ENCODE assay signal across 22 cellular contexts in genomic region chr9:25224309-25224708, GRCh38.
DNase-seq lines count a peak whose midpoint lies in the region; ATAC-seq and TF ChIP-seq lines count a peak whose summit lies in the region.
"Had no signal": no experiment of that assay in that cellular context is flagged by ENCODE, and none has a peak within 500 bp of the region (broad histone marks: within the 10 kb centered on the region; RNA-seq: fewer than 3 reads in every experiment).

No MANE protein-coding gene starts in this region.

- H3K27me3 Mint-ChIP-seq in endothelial cell (ENCODE audit: unreplicated experiment) (peaks cover 4% of the 10 kb centered on the region), progenitor cell of endocrine pancreas (no peaks in the 10 kb centered on the region)
- no peaks in the 10 kb centered on the region for H3K27me3 Mint-ChIP-seq in stimulated activated naive CD8-positive, alpha-beta T cell treated with anti-CD3 and anti-CD28 coated beads, Interleukin-15, amount 100 ng/mL, for 72 hours
- H3K27me3 Mint-ChIP-seq in effector memory CD8-positive, alpha-beta T cell = no peaks in the 10 kb centered on the region
- H3K27me3 Mint-ChIP-seq: B cell; CD8-positive, alpha-beta memory T cell had no signal

- DNase-seq in DMS 273 (lab: John Stamatoyannopoulos, UW; ENCODE audit: unreplicated experiment) = peak; percentile 9
- DNase-seq in DMS 273 treated with DMSO at 0.1 percent for 48 hours (lab: John Stamatoyannopoulos, UW) = no peak
- peak; percentile 25 for DNase-seq in HT-29 (ENCODE audit: low spot score)
- no peak for DNase-seq in endothelial cell (ENCODE audit: low spot score)
- no peak for DNase-seq in progenitor cell of endocrine pancreas (ENCODE audit: low spot score, unreplicated experiment)
- no peak for DNase-seq in stimulated activated naive CD8-positive, alpha-beta T cell treated with anti-CD3 and anti-CD28 coated beads, Interleukin-15, amount 100 ng/mL, for 72 hours
- DNase-seq in left ventricle myocardium superior = no peak
- DNase-seq in effector memory CD8-positive, alpha-beta T cell = no peak
- DNase-seq: CD8-positive, alpha-beta memory T cell; DMS153; GM23248; NCI-H1092; NCI-H1417 treated with DMSO at 0.1 percent for 48 hours; NCI-H1694 treated with DMSO at 0.1 percent for 48 hours; NCI-H2081; NCI-H2171 treated with DMSO at 0.1 percent for 48 hours; NCI-H345; NCI-H510A treated with DMSO at 0.1 percent for 48 hours; NCI-H774 had no signal

- H3K27ac Mint-ChIP-seq in endothelial cell (ENCODE audit: unreplicated experiment) (no peak overlapping the region), progenitor cell of endocrine pancreas (no peak overlapping the region)
- H3K27ac Mint-ChIP-seq in stimulated activated naive CD8-positive, alpha-beta T cell treated with anti-CD3 and anti-CD28 coated beads, Interleukin-15, amount 100 ng/mL, for 72 hours = no peak overlapping the region
- no peak overlapping the region for H3K27ac Mint-ChIP-seq in effector memory CD8-positive, alpha-beta T cell
- H3K27ac Mint-ChIP-seq: B cell; CD14-positive monocyte; CD8-positive, alpha-beta memory T cell had no signal

- H3K9me3 Mint-ChIP-seq in endothelial cell (ENCODE audit: unreplicated experiment) = peaks cover 5% of the 10 kb centered on the region
- peaks cover 3% of the 10 kb centered on the region for H3K9me3 Mint-ChIP-seq in progenitor cell of endocrine pancreas (ENCODE audit: low read depth)
- H3K9me3 Mint-ChIP-seq in stimulated activated naive CD8-positive, alpha-beta T cell treated with anti-CD3 and anti-CD28 coated beads, Interleukin-15, amount 100 ng/mL, for 72 hours = peaks cover 5 to 9% of the 10 kb centered on the region in 2 donors
- peaks cover 0 to 8% of the 10 kb centered on the region in 2 donors for H3K9me3 Mint-ChIP-seq in effector memory CD8-positive, alpha-beta T cell

- ATAC-seq in stimulated activated naive CD8-positive, alpha-beta T cell treated with anti-CD3 and anti-CD28 coated beads, Interleukin-15, amount 100 ng/mL, for 72 hours = no peak
- no peak for ATAC-seq in left ventricle myocardium superior
- ATAC-seq in effector memory CD8-positive, alpha-beta T cell (replicated peaks) = no peak
- ATAC-seq: HCT116 had no signal

- H3K36me3 Mint-ChIP-seq in endothelial cell (ENCODE audit: low read depth, unreplicated experiment) (peaks cover 6% of the 10 kb centered on the region), progenitor cell of endocrine pancreas (ENCODE audit: insufficient read depth) (no peaks in the 10 kb centered on the region)
- no peaks in the 10 kb centered on the region for H3K36me3 Mint-ChIP-seq in effector memory CD8-positive, alpha-beta T cell (ENCODE audit: insufficient read depth)
- H3K36me3 Mint-ChIP-seq: CD14-positive monocyte; CD8-positive, alpha-beta memory T cell had no signal

- H3K4me3 Mint-ChIP-seq in endothelial cell (ENCODE audit: unreplicated experiment) (no peak overlapping the region), progenitor cell of endocrine pancreas (ENCODE audit: low read depth) (no peak overlapping the region)
- no peak overlapping the region for H3K4me3 Mint-ChIP-seq in stimulated activated naive CD8-positive, alpha-beta T cell treated with anti-CD3 and anti-CD28 coated beads, Interleukin-15, amount 100 ng/mL, for 72 hours
- H3K4me3 Mint-ChIP-seq in effector memory CD8-positive, alpha-beta T cell = no peak overlapping the region
- H3K4me3 Mint-ChIP-seq: B cell; CD14-positive monocyte; CD8-positive, alpha-beta memory T cell had no signal

- TF ChIP-seq CTCF in endothelial cell (IDR thresholded peaks at IDR 0.05; ENCODE audit: unreplicated experiment) (peak; percentile 44), progenitor cell of endocrine pancreas (IDR thresholded peaks at IDR 0.05; ENCODE audit: unreplicated experiment) (peak; percentile 16)

- intact Hi-C loops in left ventricle myocardium superior (cut with micrococcal nuclease) = no loop called here

- H3K4me1 Mint-ChIP-seq in endothelial cell (ENCODE audit: unreplicated experiment) = no peaks in the 10 kb centered on the region
- no peaks in the 10 kb centered on the region for H3K4me1 Mint-ChIP-seq in progenitor cell of endocrine pancreas (ENCODE audit: low read depth)
- no peaks in the 10 kb centered on the region for H3K4me1 Mint-ChIP-seq in stimulated activated naive CD8-positive, alpha-beta T cell treated with anti-CD3 and anti-CD28 coated beads, Interleukin-15, amount 100 ng/mL, for 72 hours
- peaks cover 0 to 2% of the 10 kb centered on the region in 2 donors for H3K4me1 Mint-ChIP-seq in effector memory CD8-positive, alpha-beta T cell (ENCODE audit: low read depth in 2 of 2)
- H3K4me1 Mint-ChIP-seq: B cell; CD14-positive monocyte; CD8-positive, alpha-beta memory T cell had no signal

Comparison
In these comparisons a context has a peak if more than half of its experiments do, and no peak if none do; other contexts are left out.
1. DNase-seq: peak in DMS 273 (single experiment) and HT-29 (single experiment); none in DMS 273 treated with DMSO at 0.1 percent for 48 hours (single experiment), endothelial cell (single experiment), progenitor cell of endocrine pancreas (single experiment), stimulated activated naive CD8-positive, alpha-beta T cell treated with anti-CD3 and anti-CD28 coated beads, Interleukin-15, amount 100 ng/mL, for 72 hours (0 of 2), left ventricle myocardium superior (single experiment) and effector memory CD8-positive, alpha-beta T cell (0 of 3).